ENCODE assay signal across 21 cellular contexts in the genomic region with DNA sequence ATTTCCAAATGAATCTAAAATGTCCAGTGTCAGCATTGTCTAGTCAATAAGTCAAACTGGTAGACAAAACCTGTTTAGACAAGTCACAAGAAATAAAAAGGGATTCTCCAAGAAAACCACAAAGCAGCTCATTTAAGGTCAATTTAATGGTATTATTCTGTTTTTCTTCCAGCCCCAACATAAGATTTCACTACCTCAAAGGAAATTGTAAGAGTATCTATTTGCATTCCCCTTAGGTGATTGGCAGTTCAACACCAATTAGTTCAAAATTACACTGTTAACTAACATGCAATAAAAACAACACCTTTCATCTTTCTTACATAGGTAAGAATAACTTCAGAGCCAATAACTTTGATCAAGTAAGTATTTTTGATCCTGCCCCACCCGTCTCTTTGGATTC.
"Had no signal": no experiment of that assay in that cellular context is flagged by ENCODE, and none has a peak within 500 bp of the region (broad histone marks: within the 10 kb centered on the region; RNA-seq: fewer than 3 reads in every experiment).

No MANE protein-coding gene starts in this region.

- H3K4me3 ChIP-seq: left ventricle myocardium inferior, lung, mucosa of descending colon, ovary, right atrium auricular region, right lobe of liver, smooth muscle cell, tibial nerve, uterus had no signal

- H3K27me3 ChIP-seq: ovary, right atrium auricular region, right lobe of liver, tibial nerve, uterus had no signal

- H3K36me3 ChIP-seq: ovary, right atrium auricular region, right lobe of liver, uterus had no signal

- ATAC-seq: mucosa of descending colon; naive thymus-derived CD4-positive, alpha-beta T cell; natural killer cell treated with Interleukin-12 subunit alpha and Interleukin-12 subunit beta and Interleukin-15 and Interleukin-18, amount 100 ng/mL, for 72 hours; right lobe of liver; stimulated activated memory B cell treated with anti-CD40 and anti-IgM and Interleukin-4, amounts not matched to agents 10 μg/mL and 1 μg/mL and 100 μg/mL, for 72 hours; stimulated activated naive CD8-positive, alpha-beta T cell treated with anti-CD3 and anti-CD28 coated beads, Interleukin-15, amount 100 ng/mL, for 72 hours had no signal

- DNase-seq: islet precursor cell; left ventricle myocardium inferior; midbrain; mucosa of descending colon; naive thymus-derived CD4-positive, alpha-beta T cell; ovary; right lobe of liver; stimulated activated CD4-positive, alpha-beta T cell treated with anti-CD3 and anti-CD28 coated beads, Interleukin-1b, Interleukin-23, amount 100 ng/mL, for 48 hours; stimulated activated CD4-positive, alpha-beta T cell treated with anti-CD3 and anti-CD28 coated beads, Interleukin-2, amount 100 ng/mL, for 48 hours; stimulated activated CD4-positive, alpha-beta T cell treated with anti-CD3 and anti-CD28 coated beads, Interleukin-4, amount 100 ng/mL, for 4 hours; stimulated activated CD8-positive, alpha-beta memory T cell treated with anti-CD3 and anti-CD28 coated beads, Interleukin-4, amount 100 ng/mL, for 48 hours; stimulated activated naive CD4-positive, alpha-beta T cell treated with Interleukin-2 at 50 U/mL for 16 hours; stimulated activated naive CD8-positive, alpha-beta T cell treated with anti-CD3 and anti-CD28 coated beads, Interleukin-15, amount 100 ng/mL, for 72 hours; substantia nigra; uterus had no signal
